In the genomic region with DNA sequence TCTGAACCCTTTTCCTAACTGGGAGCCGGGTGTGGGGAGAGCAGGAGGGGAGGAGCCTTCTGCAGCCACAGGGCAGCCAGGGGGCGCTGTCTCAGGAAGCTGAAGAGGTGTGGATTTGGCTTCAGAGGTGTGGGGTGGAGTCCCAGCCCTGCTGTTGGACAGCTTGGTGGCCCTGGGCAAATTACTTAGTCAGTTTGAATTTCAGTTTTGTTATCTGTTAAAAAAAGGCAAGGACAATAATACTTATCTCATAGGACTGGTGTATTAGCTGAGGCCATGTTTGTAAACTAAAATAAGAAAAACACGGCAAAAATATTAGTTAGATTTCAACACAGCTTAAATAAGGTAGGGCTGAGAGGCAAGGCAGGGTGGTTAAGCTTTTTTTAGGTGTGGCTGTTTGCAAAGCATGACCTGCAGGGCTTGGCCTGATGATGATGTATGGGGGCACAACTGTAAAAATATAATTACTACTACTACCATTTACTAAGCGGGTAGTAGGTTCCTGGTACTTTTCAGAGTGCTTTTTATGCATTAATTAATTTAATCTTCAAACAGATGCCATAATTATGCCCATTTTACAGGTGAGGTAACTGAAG, we compare ENCODE assay signal across 8 cellular contexts.
A peak's percentile ranks its signal among the peaks of the same experiment; 100 is the strongest.
DNase-seq lines count a peak whose midpoint lies in the region; ATAC-seq and TF ChIP-seq lines count a peak whose summit lies in the region.

No MANE protein-coding gene starts in this region.

- TF ChIP-seq EP300 in gastroesophageal sphincter (IDR thresholded peaks at IDR 0.05), result no peak

- H3K4me2 ChIP-seq in PC-3 (ENCODE audit: low read length), result peak overlapping the region; percentile 54
- H3K4me2 ChIP-seq in osteoblast (ENCODE audit: insufficient read depth, low read length), result no peak overlapping the region

- no peaks in the 10 kb centered on the region for H3K79me2 ChIP-seq in PC-3 (ENCODE audit: low read length)
- H3K79me2 ChIP-seq in osteoblast (ENCODE audit: insufficient read depth, low read length), result no peaks in the 10 kb centered on the region

- CTCF ChIA-PET in PC-3 (lab: Charles Lee), result interaction anchor here (0.7 to 2.1 kb wide), 9 partner anchors 13 to 112 kb away, joined by 3 to 24 read pairs (median 5); a partner anchor contains a TSS

- no peaks in the 10 kb centered on the region for H3K36me3 ChIP-seq in PC-3 (ENCODE audit: low read depth, low read length)
- no peaks in the 10 kb centered on the region for H3K36me3 ChIP-seq in gastroesophageal sphincter
- H3K36me3 ChIP-seq in osteoblast (ENCODE audit: insufficient read depth, low read length), result no peaks in the 10 kb centered on the region

- H3K9me3 ChIP-seq in PC-3 (ENCODE audit: low read length) (no peaks in the 10 kb centered on the region), gastroesophageal sphincter (no peaks in the 10 kb centered on the region), osteoblast (ENCODE audit: low read depth, low read length) (no peaks in the 10 kb centered on the region)

- DNase-seq in DMS153 (lab: John Stamatoyannopoulos, UW) (peak; percentile 61), HUDEP-2 (lab: John Stamatoyannopoulos, UW; ENCODE audit: unreplicated experiment in 76 of 76) (peak in 69 of 76 experiments; percentile 5 to 80 (median 53)), PC-3 (peak; percentile 93), osteoblast (ENCODE audit: insufficient read length, low spot score, missing footprints) (peak; percentile 89)
- DNase-seq in activated effector memory CD4-positive, alpha-beta T cell treated with Interleukin-2 at 50 U/mL for 16 hours, result peak; percentile 10

- TF ChIP-seq POLR2A in gastroesophageal sphincter (IDR thresholded peaks at IDR 0.05), result no peak

- ATAC-seq in GM21381 (IDR thresholded peaks at IDR 0.05; ENCODE audit: unreplicated experiment), result peak; percentile 90
- ATAC-seq in PC-3, result peak; percentile 100
- peak; percentile 86 for ATAC-seq in gastroesophageal sphincter
- no peak for ATAC-seq in GM18873 (IDR thresholded peaks at IDR 0.05; ENCODE audit: low FRiP score, unreplicated experiment)

- POLR2A ChIA-PET in PC-3 (lab: Charles Lee; ENCODE audit: unreplicated experiment), result no interaction called here

- H3F3A ChIP-seq in PC-3 (ENCODE audit: low read length, unreplicated experiment), result no peaks in the 10 kb centered on the region

- intact Hi-C loops in PC-3 (cut with micrococcal nuclease), result loop anchor here (1.0 kb wide), 4 partner anchors 52 to 113 kb away; no protein-coding TSS in a partner anchor

- H4K20me1 ChIP-seq in PC-3 (ENCODE audit: low read length) (no peaks in the 10 kb centered on the region), osteoblast (ENCODE audit: insufficient read depth, low read length) (no peaks in the 10 kb centered on the region)

- H3K27me3 ChIP-seq in PC-3 (ENCODE audit: low read length) (no peaks in the 10 kb centered on the region), gastroesophageal sphincter (no peaks in the 10 kb centered on the region), osteoblast (ENCODE audit: insufficient read depth, low read length) (no peaks in the 10 kb centered on the region)

- H2AFZ ChIP-seq in PC-3 (ENCODE audit: low read length), result peak overlapping the region; percentile 28
- no peak overlapping the region for H2AFZ ChIP-seq in osteoblast (ENCODE audit: low read length)

- H3K4me1 ChIP-seq in PC-3 (ENCODE audit: insufficient read depth, low read length) (peaks cover 16% of the 10 kb centered on the region), gastroesophageal sphincter (peaks cover 0 to 72% (median 30%) of the 10 kb centered on the region in 3 donors), osteoblast (ENCODE audit: insufficient read depth, low read length) (no peaks in the 10 kb centered on the region)

- BruUV-seq in PC-3 (replicated peaks; lab: Mats Ljungman, UMichigan), result no TSS peak

- peak overlapping the region; percentile 46 for H3K27ac ChIP-seq in PC-3 (ENCODE audit: low read length)
- H3K27ac ChIP-seq in gastroesophageal sphincter, result peak overlapping the region in 2 of 4 donors; percentile 42 to 48
- no peak overlapping the region for H3K27ac ChIP-seq in osteoblast (ENCODE audit: low read depth, low read length)

- no peaks in the 10 kb centered on the region for H3K9me2 ChIP-seq in PC-3 (replicated peaks; ENCODE audit: low read length)

- 0 out of 2 replicates have a peak overlapping the region, but pooled peaks have one; percentile 1 for H3K9ac ChIP-seq in PC-3 (ENCODE audit: low read length)

- TF ChIP-seq CTCF in PC-3 (conservative IDR thresholded peaks at IDR 0.05; ENCODE audit: low read depth, low read length), result peak; percentile 99
- peak; percentile 62 to 93 (median 87) for TF ChIP-seq CTCF in gastroesophageal sphincter (IDR thresholded peaks at IDR 0.05)
- peak; percentile 94 for TF ChIP-seq CTCF in osteoblast (IDR thresholded peaks at IDR 0.05; ENCODE audit: extremely low read depth, low read depth, low read length)

- H3K4me3 ChIP-seq in PC-3 (ENCODE audit: low read length), result peak overlapping the region; percentile 2; the same call in 1 of the 2 replicates
- no peak overlapping the region for H3K4me3 ChIP-seq in gastroesophageal sphincter
- no peak overlapping the region for H3K4me3 ChIP-seq in osteoblast (ENCODE audit: insufficient read depth, low read length)

- 52 to 80% methylated on average over 2 to 4 of the region's 4 CpGs for WGBS in gastroesophageal sphincter (ENCODE audit: low coverage in 1 of 2), 2 donors

Comparison
In these comparisons a context has a peak if more than half of its experiments do, and no peak if none do; other contexts are left out.
1. DNase-seq: peak in every context shown above with its lines; median percentile 93 in PC-3; 89 in osteoblast; 61 in DMS153; 53 in HUDEP-2; 10 in activated effector memory CD4-positive, alpha-beta T cell treated with Interleukin-2 at 50 U/mL for 16 hours.